19 cellular contexts compared by ENCODE assay signal in the genomic region with DNA sequence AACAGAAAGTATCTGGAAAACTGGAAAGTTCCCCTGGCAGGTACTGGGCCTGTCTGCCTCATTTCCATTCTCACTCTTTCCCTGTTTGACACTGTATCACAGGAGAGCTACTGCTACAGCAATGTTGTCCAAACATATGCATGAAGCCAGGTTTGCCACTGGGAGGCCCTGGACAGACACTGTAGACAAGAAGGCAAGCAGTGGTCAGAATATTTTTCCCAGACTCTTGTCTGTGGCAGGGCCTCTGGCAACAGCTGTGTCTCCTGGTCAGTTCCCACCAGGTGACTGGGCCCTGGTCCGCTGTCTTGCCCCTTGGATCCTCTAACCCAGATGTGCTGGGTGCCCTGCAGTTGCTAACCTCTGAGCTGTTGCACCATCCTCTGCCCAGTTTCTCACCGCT.
DNase-seq lines count a peak whose midpoint lies in the region; ATAC-seq, FAIRE-seq and TF ChIP-seq lines count a peak whose summit lies in the region.
"Had no signal": no experiment of that assay in that cellular context is flagged by ENCODE, and none has a peak within 500 bp of the region (broad histone marks: within the 10 kb centered on the region; RNA-seq: fewer than 3 reads in every experiment).

No MANE protein-coding gene starts in this region.

- no peaks in the 10 kb centered on the region for H3K9me3 ChIP-seq in A549
- H3K9me3 ChIP-seq in PC-3 (ENCODE audit: low read length) = no peaks in the 10 kb centered on the region
- no peaks in the 10 kb centered on the region for H3K9me3 ChIP-seq in mesenchymal stem cell (ENCODE audit: control insufficient read depth, low read length)
- H3K9me3 ChIP-seq: Caco-2, HAP-1 had no signal

- POLR2A ChIA-PET in A549 (lab: Yijun Ruan, JAX) (no interaction called here), PC-3 (lab: Charles Lee; ENCODE audit: unreplicated experiment) (interaction anchor here (0.5 kb wide), 1 partner anchor 215 kb away, joined by 17 read pairs; no protein-coding TSS in a partner anchor)

- H2BK120ac ChIP-seq in mesenchymal stem cell (ENCODE audit: low read depth, low read length) = no peak overlapping the region

- no peaks in the 10 kb centered on the region for H3F3A ChIP-seq in PC-3 (ENCODE audit: low read length, unreplicated experiment)

- WGBS in A549 (ENCODE audit: missing lambda C conversion rate) = 74% methylated on average over 2 of the region's 2 CpGs
- WGBS in mesenchymal stem cell = 91% methylated on average over 2 of the region's 2 CpGs

- H3K79me2 ChIP-seq in PC-3 (ENCODE audit: low read length) = no peaks in the 10 kb centered on the region

- ATAC-seq in A549 (peak; percentile 64 to 68; a peak in 3 of 6 replicates), PC-3 (peak; percentile 33; the same call in 1 of the 2 replicates), HG02610 (IDR thresholded peaks at IDR 0.05; ENCODE audit: unreplicated experiment) (no peak)
- ATAC-seq: GM12878 had no signal

- no peak overlapping the region for H3K18ac ChIP-seq in mesenchymal stem cell (ENCODE audit: low read depth in 1 of 2, low read length in 2 of 2)

- DNase-seq in A549 (ENCODE audit: low read depth in 1 of 2, low spot score in 1 of 2) (no peak), PC-3 (no peak), mesenchymal stem cell (no peak), mesenteric fat pad (ENCODE audit: low spot score) (no peak), NCI-H69 (lab: John Stamatoyannopoulos, UW) (no peak)
- DNase-seq: AML-193; Caco-2; CD4-positive, alpha-beta T cell; DMS79 treated with DMSO at 0.1 percent for 48 hours; KG1 had no signal

- no peak overlapping the region for H3K23ac ChIP-seq in mesenchymal stem cell (ENCODE audit: low read length in 2 of 2)

- H2AK5ac ChIP-seq in mesenchymal stem cell (ENCODE audit: low read length, severe bottlenecking) = no peak overlapping the region

- H3K36me3 ChIP-seq in PC-3 (ENCODE audit: low read depth, low read length) (no peaks in the 10 kb centered on the region), mesenchymal stem cell (ENCODE audit: control insufficient read depth in 1 of 2, insufficient read depth in 2 of 2, low read depth in 1 of 2, low read length in 2 of 2) (no peaks in the 10 kb centered on the region)
- H3K36me3 ChIP-seq: HAP-1 had no signal

- CTCF ChIA-PET in A549 (lab: Yijun Ruan, JAX) (no interaction called here), PC-3 (lab: Charles Lee) (interaction anchor here (0.6 kb wide), 1 partner anchor 452 kb away, joined by 3 read pairs; no protein-coding TSS in a partner anchor)

- TF ChIP-seq POLR2A in A549 (IDR thresholded peaks at IDR 0.05; ENCODE audit: low read length) = no peak

- no peak overlapping the region for H2BK5ac ChIP-seq in mesenchymal stem cell (ENCODE audit: low read depth, low read length, poor library complexity, severe bottlenecking)

- H4K20me1 ChIP-seq in PC-3 (ENCODE audit: low read length) = no peaks in the 10 kb centered on the region

- H3K27ac ChIP-seq in A549 (no peak overlapping the region), PC-3 (ENCODE audit: low read length) (no peak overlapping the region), mesenchymal stem cell (ENCODE audit: low read length, poor library complexity, severe bottlenecking) (no peak overlapping the region)
- H3K27ac ChIP-seq: C4-2B, HL-60 had no signal

- H3K9ac ChIP-seq in PC-3 (ENCODE audit: low read length) = no peak overlapping the region
- H3K9ac ChIP-seq in mesenchymal stem cell (ENCODE audit: low read length) = no peak overlapping the region

- H3K79me1 ChIP-seq in mesenchymal stem cell (replicated peaks; ENCODE audit: low read length, poor library complexity, severe bottlenecking) = no peaks in the 10 kb centered on the region

- H2BK12ac ChIP-seq in mesenchymal stem cell (ENCODE audit: low read length in 2 of 2) = no peak overlapping the region

- no TSS peak for BruUV-seq in PC-3 (replicated peaks; lab: Mats Ljungman, UMichigan)

- TF ChIP-seq EP300 in A549 (IDR thresholded peaks at IDR 0.05) = no peak

- FAIRE-seq in A549 (lab: Jason Lieb, UNC) (no peak), G401.6 (lab: Jason Lieb, UNC) (peak; percentile 3)
- FAIRE-seq: D721Med, GM12878, GM19239, HTR-8/SVneo had no signal

- no peaks in the 10 kb centered on the region for H3K27me3 ChIP-seq in PC-3 (ENCODE audit: low read length)
- peaks cover 0 to 6% of the 10 kb centered on the region in 2 experiments for H3K27me3 ChIP-seq in mesenchymal stem cell (ENCODE audit: control insufficient read depth in 1 of 2, insufficient read depth in 1 of 2, low read length in 2 of 2)

- no peak overlapping the region for H3K4me2 ChIP-seq in A549
- no peak overlapping the region for H3K4me2 ChIP-seq in PC-3 (ENCODE audit: low read length)
- no peak overlapping the region for H3K4me2 ChIP-seq in mesenchymal stem cell (ENCODE audit: low read length, poor library complexity, severe bottlenecking)

- intact Hi-C loops in PC-3 (cut with micrococcal nuclease) = no loop called here

- no peak overlapping the region for H3K14ac ChIP-seq in mesenchymal stem cell (ENCODE audit: low read length in 2 of 2)

- no peak overlapping the region for H4K8ac ChIP-seq in mesenchymal stem cell (ENCODE audit: low read length)

- no peak overlapping the region for H3K4ac ChIP-seq in mesenchymal stem cell (ENCODE audit: low read depth in 1 of 2, low read length in 2 of 2)

- no peak overlapping the region for H2BK15ac ChIP-seq in mesenchymal stem cell (ENCODE audit: low read depth, poor library complexity, severe bottlenecking)

- no peak for TF ChIP-seq RAD21 in A549 (conservative IDR thresholded peaks at IDR 0.05 in 1 of 2, IDR thresholded peaks at IDR 0.05 in 1 of 2)

- H2AFZ ChIP-seq in PC-3 (ENCODE audit: low read length) (no peak overlapping the region), mesenchymal stem cell (ENCODE audit: low read depth, low read length) (peak overlapping the region; percentile 63)

- H3K9me2 ChIP-seq in PC-3 (replicated peaks; ENCODE audit: low read length) = no peaks in the 10 kb centered on the region

- no peak overlapping the region for H4K91ac ChIP-seq in mesenchymal stem cell (ENCODE audit: low read length)

- no peak for TF ChIP-seq CTCF in A549 (IDR thresholded peaks at IDR 0.05)
- no peak for TF ChIP-seq CTCF in PC-3 (conservative IDR thresholded peaks at IDR 0.05; ENCODE audit: low read depth, low read length)

- no peaks in the 10 kb centered on the region for H3K4me1 ChIP-seq in A549
- no peaks in the 10 kb centered on the region for H3K4me1 ChIP-seq in PC-3 (ENCODE audit: insufficient read depth, low read length)
- H3K4me1 ChIP-seq in mesenchymal stem cell (ENCODE audit: control insufficient read depth, insufficient read depth, low read depth, low read length) = no peaks in the 10 kb centered on the region
- H3K4me1 ChIP-seq: Caco-2, HAP-1 had no signal

- H3K4me3 ChIP-seq in A549 (no peak overlapping the region), PC-3 (ENCODE audit: low read length) (no peak overlapping the region), mesenchymal stem cell (ENCODE audit: insufficient read depth in 1 of 2, low read depth in 1 of 2, low read length in 2 of 2) (no peak overlapping the region)
- H3K4me3 ChIP-seq: GM12878, HAP-1 had no signal

TF ChIP-seq in A549, 52 proteins besides CTCF, POLR2A, EP300 and RAD21:
- TF ChIP-seq MAFK (IDR thresholded peaks at IDR 0.05; ENCODE audit: partially characterized antibody) (no peak), RARB (CRISPR knock-in tag; IDR thresholded peaks at IDR 0.05) (no peak), E2F6 (IDR thresholded peaks at IDR 0.05; ENCODE audit: borderline replicate concordance, low read depth) (no peak), ZNF302 (CRISPR knock-in tag; IDR thresholded peaks at IDR 0.05) (no peak), JUN (IDR thresholded peaks at IDR 0.05) (no peak), HDAC2 (IDR thresholded peaks at IDR 0.05) (no peak), RFX5 (IDR thresholded peaks at IDR 0.05) (no peak), SREBF2 (IDR thresholded peaks at IDR 0.05) (no peak), HMGXB4 (CRISPR knock-in tag; IDR thresholded peaks at IDR 0.05; ENCODE audit: borderline replicate concordance) (no peak), PHF8 (IDR thresholded peaks at IDR 0.05; ENCODE audit: borderline replicate concordance, low read depth) (no peak), HOXB5 (CRISPR knock-in tag; IDR thresholded peaks at IDR 0.05) (no peak), JUNB (IDR thresholded peaks at IDR 0.05) (no peak), FOSL2 (IDR thresholded peaks at IDR 0.05) (no peak), FOSL2 (CRISPR knock-in tag; IDR thresholded peaks at IDR 0.05) (no peak), CBX2 (IDR thresholded peaks at IDR 0.05; ENCODE audit: borderline replicate concordance, low read depth) (no peak)
